Comparison of ENCODE assay signal across 10 cellular contexts in genomic region chr5:123610665-123611406, GRCh38.
A peak's percentile ranks its signal among the peaks of the same experiment; 100 is the strongest.
DNase-seq lines count a peak whose midpoint lies in the region; ATAC-seq and TF ChIP-seq lines count a peak whose summit lies in the region.
"Had no signal": no experiment of that assay in that cellular context is flagged by ENCODE, and none has a peak within 500 bp of the region (broad histone marks: within the 10 kb centered on the region; RNA-seq: fewer than 3 reads in every experiment).

No MANE protein-coding gene starts in this region.

- H3K36me3 ChIP-seq in PC-3 (ENCODE audit: low read depth, low read length): no peaks in the 10 kb centered on the region; the same call in 1 of the 2 replicates
- no peaks in the 10 kb centered on the region for H3K36me3 ChIP-seq in thyroid gland

- peak overlapping the region; percentile 50 for H3K27ac Mint-ChIP-seq in central memory CD8-positive, alpha-beta T cell (ENCODE audit: low read depth)
- H3K27ac Mint-ChIP-seq: dendritic cell treated with granulocyte-macrophage colony-stimulating factor and Interleukin-4, amounts not matched to agents 40 ng/mL and 50 ng/mL, for 4 days had no signal

- POLR2A ChIA-PET in PC-3 (lab: Charles Lee; ENCODE audit: unreplicated experiment): interaction anchor here (0.6 kb wide), 1 partner anchor 227 kb away, joined by 3 read pairs; no protein-coding TSS in a partner anchor

- H3K4me3 ChIP-seq in PC-3 (ENCODE audit: low read length): no peak overlapping the region
- no peak overlapping the region for H3K4me3 ChIP-seq in thyroid gland (replicated peaks in 1 of 3)
- H3K4me3 ChIP-seq: BLaER1 had no signal

- H3K4me1 ChIP-seq in PC-3 (ENCODE audit: insufficient read depth, low read length): no peaks in the 10 kb centered on the region
- H3K4me1 ChIP-seq in thyroid gland: no peaks in the 10 kb centered on the region
- H3K4me1 ChIP-seq: BLaER1 had no signal

- H3K36me3 Mint-ChIP-seq in central memory CD8-positive, alpha-beta T cell (ENCODE audit: insufficient read depth): peaks cover 15% of the 10 kb centered on the region

- no peaks in the 10 kb centered on the region for H3K9me2 ChIP-seq in PC-3 (replicated peaks; ENCODE audit: low read length)

- no peak overlapping the region for H3K4me2 ChIP-seq in PC-3 (ENCODE audit: low read length)
- H3K4me2 ChIP-seq: BLaER1 had no signal

- H3F3A ChIP-seq in PC-3 (ENCODE audit: low read length, unreplicated experiment): no peaks in the 10 kb centered on the region

- H3K27me3 Mint-ChIP-seq in central memory CD8-positive, alpha-beta T cell: no peaks in the 10 kb centered on the region
- H3K27me3 Mint-ChIP-seq: dendritic cell treated with granulocyte-macrophage colony-stimulating factor and Interleukin-4, amounts not matched to agents 40 ng/mL and 50 ng/mL, for 4 days had no signal

- peak; percentile 86 for TF ChIP-seq CTCF in PC-3 (conservative IDR thresholded peaks at IDR 0.05; ENCODE audit: low read depth, low read length)
- peak; percentile 80 to 98 (median 96) for TF ChIP-seq CTCF in thyroid gland (IDR thresholded peaks at IDR 0.05)

- BruUV-seq in PC-3 (replicated peaks; lab: Mats Ljungman, UMichigan): no TSS peak

- 37 to 46% methylated on average over 5 of the region's 5 CpGs for WGBS in thyroid gland, 2 donors

- no peak for TF ChIP-seq POLR2A in thyroid gland (IDR thresholded peaks at IDR 0.05)

- intact Hi-C loops in PC-3 (cut with micrococcal nuclease) (loop anchor here (1.0 to 10.0 kb wide), 3 partner anchors 188 to 716 kb away; partner anchors contain the start of gene CEP120), thyroid gland (cut with DNase I) (no loop called here)

- H3K79me2 ChIP-seq in PC-3 (ENCODE audit: low read length): no peaks in the 10 kb centered on the region

- no peaks in the 10 kb centered on the region for H3K27me3 ChIP-seq in PC-3 (ENCODE audit: low read length)
- no peaks in the 10 kb centered on the region for H3K27me3 ChIP-seq in thyroid gland
- H3K27me3 ChIP-seq: BLaER1 had no signal

- H3K9me3 ChIP-seq in PC-3 (ENCODE audit: low read length) (no peaks in the 10 kb centered on the region), thyroid gland (no peaks in the 10 kb centered on the region)
- H3K9me3 ChIP-seq: BLaER1 had no signal

- H3K4me1 Mint-ChIP-seq in central memory CD8-positive, alpha-beta T cell: no peaks in the 10 kb centered on the region

- H3K9ac ChIP-seq in PC-3 (ENCODE audit: low read length): no peak overlapping the region
- H3K9ac ChIP-seq: BLaER1 had no signal

- CTCF ChIA-PET in PC-3 (lab: Charles Lee): interaction anchor here (0.6 to 1.5 kb wide), 2 partner anchors 68 to 187 kb away, joined by 3 to 4 read pairs; partner anchors contain the start of gene CEP120

- peak; percentile 58 for ATAC-seq in GM19043 (IDR thresholded peaks at IDR 0.05; ENCODE audit: low read depth, unreplicated experiment)
- peak; percentile 79 for ATAC-seq in HG03565 (IDR thresholded peaks at IDR 0.05; ENCODE audit: unreplicated experiment)
- peak; percentile 45 for ATAC-seq in PC-3
- peak; percentile 28 for ATAC-seq in central memory CD8-positive, alpha-beta T cell (replicated peaks; ENCODE audit: extremely low read depth, poor library complexity, severe bottlenecking)

- H4K20me1 ChIP-seq in PC-3 (ENCODE audit: low read length): no peaks in the 10 kb centered on the region
- H4K20me1 ChIP-seq: BLaER1 had no signal

- H3K4me3 Mint-ChIP-seq in central memory CD8-positive, alpha-beta T cell: no peak overlapping the region
- H3K4me3 Mint-ChIP-seq: dendritic cell treated with granulocyte-macrophage colony-stimulating factor and Interleukin-4, amounts not matched to agents 40 ng/mL and 50 ng/mL, for 4 days had no signal

- no peaks in the 10 kb centered on the region for H3K9me3 Mint-ChIP-seq in central memory CD8-positive, alpha-beta T cell
- H3K9me3 Mint-ChIP-seq: dendritic cell treated with granulocyte-macrophage colony-stimulating factor and Interleukin-4, amounts not matched to agents 40 ng/mL and 50 ng/mL, for 4 days had no signal

- H2AFZ ChIP-seq in PC-3 (ENCODE audit: low read length): no peak overlapping the region

- H3K27ac ChIP-seq in PC-3 (ENCODE audit: low read length) (no peak overlapping the region), thyroid gland (no peak overlapping the region)
- H3K27ac ChIP-seq: BLaER1 had no signal

- peak; percentile 4 to 72 (median 44) for DNase-seq in NCI-H1417 (lab: John Stamatoyannopoulos, UW)
- no peak for DNase-seq in NCI-H1417 treated with DMSO at 0.1 percent for 48 hours (lab: John Stamatoyannopoulos, UW)
- DNase-seq in PC-3: peak; percentile 68
- DNase-seq in central memory CD8-positive, alpha-beta T cell (ENCODE audit: low spot score in 2 of 2): peak in 1 of 2 donors; percentile 14
- peak; percentile 69 for DNase-seq in kidney tubule cell (ENCODE audit: low spot score)
- DNase-seq in thyroid gland: no peak

Comparison
In these comparisons a context has a peak if more than half of its experiments do, and no peak if none do; other contexts are left out.
1. DNase-seq: peak in NCI-H1417 (3 of 3), PC-3 (single experiment) and kidney tubule cell (single experiment); none in NCI-H1417 treated with DMSO at 0.1 percent for 48 hours (single experiment) and thyroid gland (0 of 2).
2. ATAC-seq: peak in every context shown above with its lines; median percentile 79 in HG03565; 58 in GM19043; 45 in PC-3; 28 in central memory CD8-positive, alpha-beta T cell.